Comparison of ENCODE assay signal across 19 cellular contexts in genomic region chr9:86783884-86784283, GRCh38.
A peak's percentile ranks its signal among the peaks of the same experiment; 100 is the strongest.
DNase-seq lines count a peak whose midpoint lies in the region; ATAC-seq and TF ChIP-seq lines count a peak whose summit lies in the region.
"Had no signal": no experiment of that assay in that cellular context is flagged by ENCODE, and none has a peak within 500 bp of the region (broad histone marks: within the 10 kb centered on the region; RNA-seq: fewer than 3 reads in every experiment).

No MANE protein-coding gene starts in this region.

- H3K27me3 ChIP-seq in brain microvascular endothelial cell (replicated peaks), result no peaks in the 10 kb centered on the region
- H3K27me3 ChIP-seq: cardiac muscle cell, gastrocnemius medialis, Peyer's patch had no signal

- no peaks in the 10 kb centered on the region for H3K36me3 ChIP-seq in brain microvascular endothelial cell (replicated peaks)
- H3K36me3 ChIP-seq: cardiac muscle cell, gastrocnemius medialis, left lung, Peyer's patch had no signal

- H3K36me3 Mint-ChIP-seq in HFFc6 (ENCODE audit: low read depth), result no peaks in the 10 kb centered on the region
- H3K36me3 Mint-ChIP-seq in effector memory CD8-positive, alpha-beta T cell (ENCODE audit: insufficient read depth), result peaks cover 3% of the 10 kb centered on the region

- TF ChIP-seq CTCF in AG09309 (IDR thresholded peaks at IDR 0.05; ENCODE audit: control insufficient read depth, insufficient read depth, low read depth, low read length, missing control alignments) (no peak), HFFc6 (IDR thresholded peaks at IDR 0.05) (no peak), brain microvascular endothelial cell (IDR thresholded peaks at IDR 0.05; ENCODE audit: low read depth, low read length, missing control alignments) (no peak), foreskin fibroblast (IDR thresholded peaks at IDR 0.05; ENCODE audit: low read depth, low read length) (no peak)

- no peak overlapping the region for H3K27ac Mint-ChIP-seq in HFFc6
- H3K27ac Mint-ChIP-seq in effector memory CD8-positive, alpha-beta T cell, result no peak overlapping the region
- H3K27ac Mint-ChIP-seq: activated naive CD4-positive, alpha-beta T cell treated with anti-CD3 and anti-CD28 coated beads for 36 hours had no signal

- no peak overlapping the region for H3K27ac ChIP-seq in brain microvascular endothelial cell
- H3K27ac ChIP-seq: cardiac muscle cell, gastrocnemius medialis, left lung, Peyer's patch had no signal

- no peaks in the 10 kb centered on the region for H3K9me3 Mint-ChIP-seq in HFFc6
- no peaks in the 10 kb centered on the region for H3K9me3 Mint-ChIP-seq in effector memory CD8-positive, alpha-beta T cell
- H3K9me3 Mint-ChIP-seq: activated naive CD4-positive, alpha-beta T cell treated with anti-CD3 and anti-CD28 coated beads for 36 hours had no signal

- DNase-seq in AG09309 (ENCODE audit: low read depth), result peak; percentile 72
- DNase-seq in HFFc6, result peak; percentile 13
- peak; percentile 7 for DNase-seq in brain microvascular endothelial cell
- peak; percentile 68 to 88 for DNase-seq in foreskin fibroblast
- no peak for DNase-seq in NCI-H1105 treated with DMSO at 0.1 percent for 48 hours (lab: John Stamatoyannopoulos, UW)
- DNase-seq in LoVo (ENCODE audit: low spot score), result no peak
- DNase-seq in effector memory CD8-positive, alpha-beta T cell, result no peak
- DNase-seq: activated naive CD4-positive, alpha-beta T cell treated with anti-CD3 and anti-CD28 coated beads for 36 hours; activated T-cell treated with anti-CD3 and anti-CD28 coated beads for 4 hours; effector CD4-positive, alpha-beta T cell; gastrocnemius medialis; KBM-7; left lung; NCI-H1436; occipital lobe; Peyer's patch; stimulated activated CD4-positive, alpha-beta T cell treated with anti-CD3 and anti-CD28 coated beads, Interleukin-4, amount 100 ng/mL, for 24 hours had no signal

- no peak overlapping the region for H3K4me3 ChIP-seq in AG09309 (ENCODE audit: control insufficient read depth, low read depth, low read length)
- H3K4me3 ChIP-seq in brain microvascular endothelial cell (ENCODE audit: low read depth, low read length), result no peak overlapping the region
- no peak overlapping the region for H3K4me3 ChIP-seq in foreskin fibroblast (ENCODE audit: low read depth in 1 of 2, low read length in 2 of 2)
- H3K4me3 ChIP-seq: cardiac muscle cell, gastrocnemius medialis, left lung, Peyer's patch had no signal

- peaks cover 5% of the 10 kb centered on the region; the same call in 1 of the 2 replicates for H3K4me1 Mint-ChIP-seq in HFFc6 (ENCODE audit: low read depth)
- H3K4me1 Mint-ChIP-seq in effector memory CD8-positive, alpha-beta T cell (ENCODE audit: low read depth in 2 of 2), result no peaks in the 10 kb centered on the region

- no peak for ATAC-seq in GM18858 (IDR thresholded peaks at IDR 0.05; ENCODE audit: unreplicated experiment)
- no peak for ATAC-seq in effector memory CD8-positive, alpha-beta T cell (replicated peaks)
- ATAC-seq: gastrocnemius medialis, left lung had no signal

- no peak overlapping the region for H3K4me3 Mint-ChIP-seq in HFFc6
- H3K4me3 Mint-ChIP-seq in effector memory CD8-positive, alpha-beta T cell, result no peak overlapping the region
- H3K4me3 Mint-ChIP-seq: activated naive CD4-positive, alpha-beta T cell treated with anti-CD3 and anti-CD28 coated beads for 36 hours had no signal

- in situ Hi-C loops in brain microvascular endothelial cell (cut with HindIII; ENCODE audit: low pct_ligation_motif_present, low sequenced_read_pairs), result no loop called here

- H3K27me3 Mint-ChIP-seq in HFFc6 (ENCODE audit: insufficient read depth), result peaks cover 2% of the 10 kb centered on the region; the same call in 1 of the 2 replicates
- peaks cover 48 to 56% of the 10 kb centered on the region in 2 donors for H3K27me3 Mint-ChIP-seq in effector memory CD8-positive, alpha-beta T cell

Comparison
In these comparisons a context has a peak if more than half of its experiments do, and no peak if none do; other contexts are left out.
1. DNase-seq: peak in AG09309 (single experiment), HFFc6 (single experiment), brain microvascular endothelial cell (single experiment) and foreskin fibroblast (2 of 2); none in NCI-H1105 treated with DMSO at 0.1 percent for 48 hours (single experiment), LoVo (single experiment) and effector memory CD8-positive, alpha-beta T cell (0 of 3).